8 cellular contexts compared by ENCODE assay signal in the genomic region with DNA sequence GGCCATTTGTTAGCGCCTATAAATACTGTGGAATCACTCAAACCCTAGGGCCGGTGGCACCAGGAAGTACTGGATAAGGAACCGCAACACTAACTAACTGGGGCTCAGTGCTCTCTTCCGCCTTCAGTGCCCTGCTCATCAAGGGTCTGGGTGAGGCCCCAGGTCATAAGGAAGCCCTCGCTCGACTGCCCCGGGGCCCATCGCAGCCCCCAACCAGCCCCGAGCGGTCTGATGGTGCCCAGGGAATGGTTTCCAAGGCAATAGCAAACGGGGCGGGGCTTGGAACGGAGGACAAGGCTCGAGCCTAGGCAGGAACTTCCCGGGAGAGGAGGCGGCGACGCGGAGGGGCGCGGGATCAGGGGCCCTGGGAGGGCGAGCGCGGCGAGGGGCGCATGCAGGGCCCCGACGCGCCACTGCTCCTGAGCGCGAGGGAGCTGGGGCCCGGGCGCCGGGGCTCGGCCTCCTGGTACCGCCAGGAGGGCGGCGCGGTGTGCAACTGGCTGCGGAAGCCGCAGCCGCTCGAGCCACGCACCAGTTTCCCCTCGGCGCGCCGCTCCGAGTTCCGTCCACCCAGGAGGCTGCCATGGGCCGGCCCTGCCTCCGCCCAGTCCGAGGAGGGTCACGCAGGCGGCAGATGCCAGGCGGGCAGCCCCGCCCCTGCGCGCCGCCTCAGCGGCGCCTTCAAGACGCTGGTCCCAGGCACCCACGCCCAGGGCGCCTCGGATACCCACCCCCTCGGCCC. TPM values are rescaled to one million over a fixed set of nuclear protein-coding genes. Genes with fewer than 3 reads are reported as not detected.
DNase-seq lines count a peak whose midpoint lies in the region; ATAC-seq and TF ChIP-seq lines count a peak whose summit lies in the region.

TSS of gene TTLL3 (plus strand) at position 648 of the 742 bp plus-strand sequence. CDS start 400 bp downstream, outside the sequence.

- in situ Hi-C loops in Panc1 (cut with HindIII; ENCODE audit: low pct_unique_long_range_greater_than_20kb, low sequenced_read_pairs) = no loop called here

- peak; percentile 49 for ATAC-seq in GM18873 (IDR thresholded peaks at IDR 0.05; ENCODE audit: low FRiP score, unreplicated experiment)
- ATAC-seq in HG03439 (IDR thresholded peaks at IDR 0.05; ENCODE audit: unreplicated experiment) = peak; percentile 51
- peak; percentile 84 for ATAC-seq in Panc1

- peak within 1 kb of the TSS; percentile 56 for H3K9ac ChIP-seq in muscle layer of colon (ENCODE audit: low read length)

- H3K27me3 ChIP-seq in Panc1 (ENCODE audit: control insufficient read depth, insufficient read depth, low read length) = no peaks in the 10 kb centered on the region
- H3K27me3 ChIP-seq in muscle layer of colon (ENCODE audit: control insufficient read depth in 1 of 2, insufficient read depth in 2 of 2, low read length in 2 of 2) = no peaks in the 10 kb centered on the region

- no TSS peak for BruUV-seq in Panc1 (replicated peaks; lab: Mats Ljungman, UMichigan)

- CTCF ChIA-PET in Panc1 (lab: Charles Lee) = no interaction called here

- POLR2A ChIA-PET in Panc1 (lab: Charles Lee) = interaction anchor here (0.5 to 0.8 kb wide), 3 partner anchors 17 to 451 kb away, joined by 3 to 8 read pairs (median 4); partner anchors contain the start of gene ARPC4

- H3K9me3 ChIP-seq in Panc1 (ENCODE audit: control insufficient read depth, insufficient read depth, low read depth, low read length) (no peaks in the 10 kb centered on the region), muscle layer of colon (ENCODE audit: low read length) (no peaks in the 10 kb centered on the region)

- peak within 1 kb of the TSS; percentile 65 for H3K27ac ChIP-seq in Panc1 (ENCODE audit: low read length)
- peak within 1 kb of the TSS; percentile 86 for H3K27ac ChIP-seq in muscle layer of colon (ENCODE audit: low read depth, low read length)

- H3K36me3 ChIP-seq in Panc1 (ENCODE audit: control insufficient read depth, insufficient read depth, low read length) (0 out of 2 replicates have a peak, but pooled peaks cover 2% of the 10 kb centered on the region), muscle layer of colon (ENCODE audit: insufficient read depth, low read length) (peaks cover 24% of the 10 kb centered on the region)

- H3K4me1 ChIP-seq in Panc1 (ENCODE audit: control insufficient read depth, insufficient read depth, low read length) (peaks cover 15% of the 10 kb centered on the region), muscle layer of colon (ENCODE audit: insufficient read depth, low read length) (peaks cover 12% of the 10 kb centered on the region)

- peak; percentile 84 for DNase-seq in AG08395 (ENCODE audit: low spot score)
- no peak for DNase-seq in Panc1 (ENCODE audit: low read depth, low spot score)
- peak; percentile 14 to 16 for DNase-seq in activated T-helper 1 cell treated with anti-CD3 and anti-CD28 coated beads, Interleukin-2, amount 50 U/mL, for 16 hours (ENCODE audit: low read depth in 1 of 2, low spot score in 1 of 2)
- peak; percentile 72 for DNase-seq in fibroblast of gingiva (ENCODE audit: low read depth)
- peak; percentile 65 for DNase-seq in superior temporal gyrus (ENCODE audit: extremely low spot score)

- H3K4me3 ChIP-seq in Panc1 (ENCODE audit: low read depth in 2 of 2, low read length in 2 of 2) (peak within 1 kb of the TSS; percentile 49 to 52), muscle layer of colon (ENCODE audit: low read depth in 1 of 2, low read length in 2 of 2) (peak within 1 kb of the TSS; percentile 78 to 86)

- intact Hi-C loops in Panc1 (cut with micrococcal nuclease; ENCODE audit: unreplicated experiment) = no loop called here

- no peak for TF ChIP-seq CTCF in Panc1 (IDR thresholded peaks at IDR 0.05)

RNA-seq across cellular contexts. Expression of gene TTLL3, which starts in this region (rescaled TPM):
- total RNA-seq in Panc1 (2021; ENCODE audit: unreplicated experiment) = 15.7 TPM
- polyA plus RNA-seq in Panc1 (2012; ENCODE audit: insufficient read length) = 10.0 TPM
